21 cellular contexts compared by ENCODE assay signal in the genomic region with DNA sequence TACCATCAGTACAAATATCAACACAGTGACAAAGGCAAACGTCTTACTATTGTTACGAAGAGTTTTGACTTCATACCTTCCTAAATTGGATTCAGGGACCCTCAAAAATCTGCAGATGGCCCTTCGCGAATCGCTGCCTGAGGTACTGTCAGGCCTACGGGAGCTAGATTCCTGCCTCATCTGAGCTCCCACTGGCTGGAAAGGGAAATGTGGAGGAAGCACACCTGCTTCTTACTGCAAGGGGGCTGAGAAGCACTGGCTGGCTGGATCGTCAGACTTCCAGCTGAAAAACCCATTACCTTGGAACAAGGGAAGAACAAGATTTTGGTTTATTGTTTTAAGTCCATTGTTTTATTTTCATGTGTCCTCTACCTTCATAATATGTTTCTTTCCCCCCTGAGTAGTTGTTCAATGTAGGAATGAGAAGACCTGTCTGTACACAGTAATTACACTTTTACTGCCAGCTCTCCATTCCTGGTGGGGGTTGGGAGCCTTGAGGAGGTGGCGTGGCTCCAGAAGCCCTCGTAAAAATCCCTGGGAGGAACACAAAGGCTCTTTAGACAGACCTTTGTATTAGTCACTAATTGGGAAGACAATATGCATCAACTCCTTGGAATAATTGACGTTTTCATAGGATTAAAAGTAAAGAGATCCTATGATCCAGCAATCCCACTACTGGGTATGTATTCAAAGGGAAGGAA.
DNase-seq lines count a peak whose midpoint lies in the region; TF ChIP-seq lines count a peak whose summit lies in the region.
"Had no signal": no experiment of that assay in that cellular context is flagged by ENCODE, and none has a peak within 500 bp of the region (broad histone marks: within the 10 kb centered on the region; RNA-seq: fewer than 3 reads in every experiment).

No MANE protein-coding gene starts in this region.

- H3K4me3 ChIP-seq in HEK293 (ENCODE audit: low read depth, low read length) (no peak overlapping the region), colonic mucosa (no peak overlapping the region), prostate gland (no peak overlapping the region)
- H3K4me3 ChIP-seq: GM12878, GM23248, SJSA1 had no signal

- H3K9me3 ChIP-seq in HEK293 (ENCODE audit: control insufficient read depth, insufficient read depth, low read depth, low read length) (no peaks in the 10 kb centered on the region), colonic mucosa (no peaks in the 10 kb centered on the region), prostate gland (no peaks in the 10 kb centered on the region)
- H3K9me3 ChIP-seq: SJSA1 had no signal

- no peak overlapping the region for H3K9ac ChIP-seq in colonic mucosa (ENCODE audit: low read depth in 2 of 2, low read length in 2 of 2)
- H3K9ac ChIP-seq: GM23248 had no signal

- no peak for TF ChIP-seq POLR2A in prostate gland (IDR thresholded peaks at IDR 0.05)

- H3K4me3 Mint-ChIP-seq in endothelial cell (ENCODE audit: unreplicated experiment): no peak overlapping the region
- H3K4me3 Mint-ChIP-seq: CD4-positive, alpha-beta T cell had no signal

- no peaks in the 10 kb centered on the region for H3K27me3 Mint-ChIP-seq in endothelial cell (ENCODE audit: unreplicated experiment)
- H3K27me3 Mint-ChIP-seq: CD4-positive, alpha-beta T cell had no signal

- POLR2A ChIA-PET in HEK293 (lab: Yijun Ruan, JAX): no interaction called here

- no peak overlapping the region for H3K27ac Mint-ChIP-seq in endothelial cell (ENCODE audit: unreplicated experiment)
- H3K27ac Mint-ChIP-seq: CD4-positive, alpha-beta T cell had no signal

- intact Hi-C loops in colonic mucosa (cut with DNase I) (no loop called here), prostate gland (cut with DNase I) (no loop called here)

- DNase-seq in M059J (ENCODE audit: low read depth) (peak; percentile 17), colonic mucosa (peak; percentile 84), prostate gland (ENCODE audit: low spot score) (peak; percentile 61), endothelial cell (ENCODE audit: low spot score) (no peak), hippocampal formation (lab: John Stamatoyannopoulos, UW) (no peak)
- no peak for DNase-seq in effector CD8-positive, alpha-beta T cell (lab: John Stamatoyannopoulos, UW)
- DNase-seq: CD4-positive, alpha-beta T cell; COR-L47; DND-41; GM23248; Karpas-422; MM.1S; NCI-H1092; NCI-H1436; NCI-H1930; NCI-H226; NCI-H510A treated with DMSO at 0.1 percent for 48 hours; NCI-H774 had no signal

- no peaks in the 10 kb centered on the region for H3K9me3 Mint-ChIP-seq in endothelial cell (ENCODE audit: unreplicated experiment)
- H3K9me3 Mint-ChIP-seq: CD4-positive, alpha-beta T cell had no signal

- H3K4me1 ChIP-seq in HEK293 (ENCODE audit: control insufficient read depth, insufficient read depth, low read length): peaks cover 21% of the 10 kb centered on the region
- H3K4me1 ChIP-seq in colonic mucosa: no peaks in the 10 kb centered on the region
- H3K4me1 ChIP-seq in prostate gland (replicated peaks): no peaks in the 10 kb centered on the region
- H3K4me1 ChIP-seq: SJSA1 had no signal

- H3K27me3 ChIP-seq in colonic mucosa: no peaks in the 10 kb centered on the region
- H3K27me3 ChIP-seq in prostate gland (replicated peaks; ENCODE audit: insufficient read depth): no peaks in the 10 kb centered on the region
- H3K27me3 ChIP-seq: SJSA1 had no signal

- H3K4me1 Mint-ChIP-seq in endothelial cell (ENCODE audit: unreplicated experiment): peaks cover 3% of the 10 kb centered on the region

- no peak for TF ChIP-seq CTCF in HEK293 (tag by site-specific recombination; IDR thresholded peaks at IDR 0.05)
- no peak for TF ChIP-seq CTCF in colonic mucosa (IDR thresholded peaks at IDR 0.05)
- no peak for TF ChIP-seq CTCF in prostate gland (IDR thresholded peaks at IDR 0.05)
- TF ChIP-seq CTCF in endothelial cell (IDR thresholded peaks at IDR 0.05; ENCODE audit: unreplicated experiment): no peak

- H3K36me3 ChIP-seq in HEK293 (ENCODE audit: control insufficient read depth in 2 of 2, insufficient read depth in 1 of 2, low read length in 2 of 2) (no peaks in the 10 kb centered on the region), colonic mucosa (no peaks in the 10 kb centered on the region), prostate gland (no peaks in the 10 kb centered on the region)
- H3K36me3 ChIP-seq: SJSA1 had no signal

- H3K27ac ChIP-seq in HEK293 (ENCODE audit: extremely low read depth, low read depth, low read length) (peak overlapping the region; percentile 38; the same call in 1 of the 2 replicates), colonic mucosa (no peak overlapping the region), prostate gland (no peak overlapping the region)
- H3K27ac ChIP-seq: GM23248, SJSA1 had no signal

- CTCF ChIA-PET in HEK293 (lab: Yijun Ruan, JAX): interaction anchor here (1.1 kb wide), 1 partner anchor 8 kb away, joined by 3 read pairs; no protein-coding TSS in a partner anchor

- WGBS in prostate gland: 67% methylated on average over 10 of the region's 10 CpGs

- H3K36me3 Mint-ChIP-seq in endothelial cell (ENCODE audit: low read depth, unreplicated experiment): no peaks in the 10 kb centered on the region

TF ChIP-seq in HEK293, 187 proteins besides CTCF, POLR2A, EP300 and RAD21:
- TF ChIP-seq ZNF449 (tag by site-specific recombination; IDR thresholded peaks at IDR 0.05) (no peak), ZNF645 (tag by site-specific recombination; IDR thresholded peaks at IDR 0.05) (no peak), OSR2 (tag by site-specific recombination; IDR thresholded peaks at IDR 0.05) (0 out of 2 replicates have a peak, but pooled peaks have one; percentile 22), GLIS1 (tag by site-specific recombination; IDR thresholded peaks at IDR 0.05) (0 out of 2 replicates have a peak, but pooled peaks have one; percentile 39), SP7 (tag by site-specific recombination; IDR thresholded peaks at IDR 0.05) (peak; percentile 50; the same call in 1 of the 2 replicates), TRIM28 (IDR thresholded peaks at IDR 0.05; ENCODE audit: borderline replicate concordance, low read length) (peak; percentile 69), ZNF37A (tag by site-specific recombination; IDR thresholded peaks at IDR 0.05) (no peak)

Comparison
In these comparisons a context has a peak if more than half of its experiments do, and no peak if none do; other contexts are left out.
1. DNase-seq: peak in M059J (single experiment), colonic mucosa (single experiment) and prostate gland (single experiment); none in effector CD8-positive, alpha-beta T cell (single experiment), endothelial cell (single experiment) and hippocampal formation (0 of 2).